Comparison of ENCODE assay signal across 5 cellular contexts in the genomic region with DNA sequence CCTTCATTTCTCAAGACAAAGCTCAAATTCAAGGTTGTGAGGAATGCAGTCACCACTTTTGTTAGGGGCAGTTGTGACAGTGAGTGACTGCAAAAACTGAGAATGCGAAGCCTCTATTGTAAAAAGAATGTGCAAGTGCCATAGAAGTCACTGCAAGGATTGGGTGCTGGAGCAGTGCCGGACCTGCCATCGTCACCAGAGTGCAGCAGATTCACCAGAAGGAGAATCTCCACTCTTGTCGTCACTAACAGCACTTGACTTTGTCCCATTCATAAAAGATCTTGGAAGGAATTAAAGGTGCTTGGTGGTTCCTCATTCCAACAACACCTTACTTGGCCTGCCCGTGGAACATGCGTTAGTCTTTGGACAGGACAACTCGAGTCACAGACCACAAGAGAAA. TPM values are rescaled to one million over a fixed set of nuclear protein-coding genes. Genes with fewer than 3 reads are reported as not detected.
"Had no signal": no experiment of that assay in that cellular context is flagged by ENCODE, and none has a peak within 500 bp of the region (broad histone marks: within the 10 kb centered on the region; RNA-seq: fewer than 3 reads in every experiment).

No MANE protein-coding gene starts in this region.

RNA-seq across cellular contexts. Expression of a gene that starts 33.8 kb away (rescaled TPM):
- total RNA-seq: LHCN-M2, MCF 10A, NCI-H460, SJSA1 had no signal
- polyA plus RNA-seq: SK-N-SH had no signal
